4 cellular contexts compared by ENCODE assay signal in the genomic region with DNA sequence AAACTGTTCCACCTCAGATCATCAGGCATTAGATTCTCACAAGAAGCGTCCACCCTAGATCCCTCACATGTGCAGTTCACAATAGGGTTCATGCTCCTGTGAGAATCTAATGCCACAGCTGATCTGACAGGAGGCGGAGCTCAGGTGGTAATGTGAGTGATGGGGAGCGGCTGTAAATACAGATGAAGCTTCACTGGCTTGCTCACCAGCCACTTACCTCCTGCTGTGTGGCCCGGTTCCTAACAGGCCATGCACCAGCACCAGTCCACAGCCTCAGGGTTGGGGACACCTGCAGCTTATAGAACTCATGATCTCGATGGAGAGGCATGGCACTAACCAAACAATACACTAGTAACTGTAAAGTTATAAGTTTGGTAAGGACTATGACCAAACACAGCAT.
DNase-seq lines count a peak whose midpoint lies in the region; ATAC-seq and TF ChIP-seq lines count a peak whose summit lies in the region.
"Not testable (repeated sequence)": the region's sequence is repeated elsewhere in the genome, so short reads cannot be mapped to it uniquely, and the experiment has no call there.

No MANE protein-coding gene starts in this region.

- H3K9ac ChIP-seq in IMR-90 (ENCODE audit: low read depth, low read length) = not testable (repeated sequence)

- not testable (repeated sequence) for H3K56ac ChIP-seq in IMR-90 (ENCODE audit: extremely low read depth, insufficient read depth, low read length)

- H3K14ac ChIP-seq in IMR-90 (replicated peaks; ENCODE audit: low read depth, low read length) = not testable (repeated sequence)

- not testable (repeated sequence) for TF ChIP-seq POLR2A in IMR-90 (IDR thresholded peaks at IDR 0.05; ENCODE audit: low read depth, low read length)

- POLR2A ChIA-PET in HEK293 (lab: Yijun Ruan, JAX); IMR-90 (lab: Charles Lee; ENCODE audit: unreplicated experiment): not testable (repeated sequence)

- not testable (repeated sequence) for H3K36me3 ChIP-seq in HEK293 (ENCODE audit: control insufficient read depth in 2 of 2, insufficient read depth in 1 of 2, low read length in 2 of 2); IMR-90 (ENCODE audit: control insufficient read depth, insufficient read depth, low read length); SJCRH30

- H3K23ac ChIP-seq in IMR-90 (ENCODE audit: low read depth, low read length) = not testable (repeated sequence)

- H3K18ac ChIP-seq in IMR-90 (ENCODE audit: low read depth, low read length) = not testable (repeated sequence)

- H2AFZ ChIP-seq in IMR-90 (replicated peaks; ENCODE audit: low read length, poor library complexity) = not testable (repeated sequence)

- not testable (repeated sequence) for ATAC-seq in IMR-90 (ENCODE audit: low read depth)

- H2AK5ac ChIP-seq in IMR-90 (ENCODE audit: low read depth, low read length) = not testable (repeated sequence)

- DNase-seq in COLO668 (lab: John Stamatoyannopoulos, UW; ENCODE audit: unreplicated experiment) = peak; percentile 8
- peak; percentile 29 for DNase-seq in IMR-90
- peak; percentile 61 to 63 for DNase-seq in SJCRH30

- dilution Hi-C loops in IMR-90 (cut with HindIII; ENCODE audit: low sequenced_read_pairs, unreplicated experiment) = not testable (repeated sequence)

- not testable (repeated sequence) for TF ChIP-seq RAD21 in IMR-90 (IDR thresholded peaks at IDR 0.05; ENCODE audit: low read length)

- WGBS in IMR-90 (ENCODE audit: extremely low coverage in 2 of 2, insufficient read length in 1 of 2), 2 experiments = no CpG with 5 or more reads among the region's 5 CpGs

- intact Hi-C loops in IMR-90 (cut with micrococcal nuclease) = not testable (repeated sequence)

- H3K9me3 ChIP-seq in HEK293 (ENCODE audit: control insufficient read depth, insufficient read depth, low read depth, low read length); IMR-90 (ENCODE audit: control insufficient read depth, insufficient read depth, low read length); SJCRH30 (replicated peaks): not testable (repeated sequence)

- H3K4ac ChIP-seq in IMR-90 (ENCODE audit: low read depth, low read length) = not testable (repeated sequence)

- not testable (repeated sequence) for H4K5ac ChIP-seq in IMR-90 (ENCODE audit: low read depth, low read length)

- not testable (repeated sequence) for H4K91ac ChIP-seq in IMR-90 (ENCODE audit: insufficient read depth, low read depth, low read length)

- H3K27me3 ChIP-seq in IMR-90 (ENCODE audit: control insufficient read depth, insufficient read depth, low read length) = peaks cover 21% of the 10 kb centered on the region
- H3K27me3 ChIP-seq in SJCRH30 = not testable (repeated sequence)

- CTCF ChIA-PET in HEK293 (lab: Yijun Ruan, JAX); IMR-90 (lab: Yijun Ruan, JAX): not testable (repeated sequence)

- H3K4me3 ChIP-seq in HEK293 (ENCODE audit: low read depth, low read length); IMR-90 (ENCODE audit: insufficient read depth, low read depth, low read length); SJCRH30: not testable (repeated sequence)

- not testable (repeated sequence) for H2BK5ac ChIP-seq in IMR-90 (ENCODE audit: low read depth, low read length, poor library complexity, severe bottlenecking)

- H3K27ac ChIP-seq in HEK293 (ENCODE audit: extremely low read depth, low read depth, low read length); IMR-90 (ENCODE audit: insufficient read depth, low read length); SJCRH30: not testable (repeated sequence)

- H2BK20ac ChIP-seq in IMR-90 (ENCODE audit: low read depth, low read length) = not testable (repeated sequence)

- BruUV-seq in IMR-90 (replicated peaks; lab: Mats Ljungman, UMichigan) = not testable (repeated sequence)

- not testable (repeated sequence) for H3K4me1 ChIP-seq in HEK293 (ENCODE audit: control insufficient read depth, insufficient read depth, low read length)
- H3K4me1 ChIP-seq in IMR-90 (ENCODE audit: control insufficient read depth, insufficient read depth, low read length) (peaks cover 16% of the 10 kb centered on the region), SJCRH30 (peaks cover 29% of the 10 kb centered on the region)

- not testable (repeated sequence) for TF ChIP-seq CTCF in HEK293 (tag by site-specific recombination; IDR thresholded peaks at IDR 0.05); IMR-90 (conservative IDR thresholded peaks at IDR 0.05; ENCODE audit: low read depth, low read length)

- in situ Hi-C loops in IMR-90 (cut with MboI; ENCODE audit: low sequenced_read_pairs) = not testable (repeated sequence)

- H4K20me1 ChIP-seq in IMR-90 (ENCODE audit: insufficient read depth, low read length) = not testable (repeated sequence)

- peaks cover 17% of the 10 kb centered on the region for H3K9me1 ChIP-seq in IMR-90 (ENCODE audit: insufficient read depth, low read length)

- not testable (repeated sequence) for H3K79me1 ChIP-seq in IMR-90 (ENCODE audit: low read depth in 1 of 2, low read length in 2 of 2)

- not testable (repeated sequence) for H3K4me2 ChIP-seq in IMR-90 (ENCODE audit: low read depth, low read length)

- H4K8ac ChIP-seq in IMR-90 (ENCODE audit: low read depth in 2 of 2, low read length in 2 of 2) = not testable (repeated sequence)

- not testable (repeated sequence) for H2BK15ac ChIP-seq in IMR-90 (ENCODE audit: low read depth, low read length)

- H2AK9ac ChIP-seq in IMR-90 (replicated peaks; ENCODE audit: low read depth, low read length, poor library complexity) = not testable (repeated sequence)

- H2BK120ac ChIP-seq in IMR-90 (ENCODE audit: low read depth, low read length) = not testable (repeated sequence)

TF ChIP-seq in HEK293, 187 proteins besides CTCF, POLR2A, EP300 and RAD21:
- TF ChIP-seq ZNF610 (tag by site-specific recombination; IDR thresholded peaks at IDR 0.05; ENCODE audit: borderline replicate concordance) = peak; percentile 89; the same call in 1 of the 2 replicates

Comparison
In these comparisons a context has a peak if more than half of its experiments do, and no peak if none do; other contexts are left out.
1. DNase-seq: peak in every context shown above with its lines; median percentile 62 in SJCRH30; 29 in IMR-90; 8 in COLO668.